37 cellular contexts compared by ENCODE assay signal in genomic region chr12:101267111-101267510, GRCh38. TPM values are rescaled to one million over a fixed set of nuclear protein-coding genes. Genes with fewer than 3 reads are reported as not detected.
"Had no signal": no experiment of that assay in that cellular context is flagged by ENCODE, and none has a peak within 500 bp of the region (broad histone marks: within the 10 kb centered on the region; RNA-seq: fewer than 3 reads in every experiment).

No MANE protein-coding gene starts in this region.

- ATAC-seq: activated naive CD4-positive, alpha-beta T cell treated with anti-CD3 and anti-CD28 coated beads, Interleukin-2, amount 50 U/mL, for 72 hours; activated naive CD8-positive, alpha-beta T cell treated with anti-CD3 and anti-CD28 coated beads, Interleukin-2, amount 50 U/mL, for 24 hours; activated T-cell treated with anti-CD3 and anti-CD28 coated beads, Interleukin-2, amount 50 U/mL, for 4 hours; activated T-cell treated with anti-CD3 and anti-CD28 coated beads, Interleukin-2, amount 50 U/mL, for 72 hours; activated T-helper 17 cell treated with anti-CD3 and anti-CD28 coated beads, Interleukin-2, amount 50 U/mL, for 72 hours; body of pancreas had no signal

- H3K9me3 ChIP-seq: adrenal gland, ascending aorta, body of pancreas, breast epithelium had no signal

- H3K27me3 ChIP-seq: ascending aorta, body of pancreas, brain microvascular endothelial cell, breast epithelium, cardiac muscle cell had no signal

- H3K4me1 ChIP-seq: adrenal gland, ascending aorta, body of pancreas, breast epithelium had no signal

- H3K36me3 ChIP-seq: adrenal gland, ascending aorta, brain microvascular endothelial cell, breast epithelium, cardiac muscle cell had no signal

- H3K4me3 ChIP-seq: adrenal gland, ascending aorta, body of pancreas, breast epithelium, cardiac muscle cell had no signal

- H3K27ac ChIP-seq: adrenal gland, ascending aorta, body of pancreas, brain microvascular endothelial cell, breast epithelium, cardiac muscle cell had no signal

- DNase-seq: activated effector memory CD4-positive, alpha-beta T cell treated with anti-CD3 and anti-CD28 coated beads, Interleukin-2, amount 50 U/mL, for 16 hours; activated effector memory CD4-positive, alpha-beta T cell treated with Interleukin-2 at 50 U/mL for 16 hours; activated gamma-delta T cell; activated gamma-delta T cell treated with Interleukin-2 at 50 U/mL for 16 hours; activated naive CD4-positive, alpha-beta T cell; activated naive CD4-positive, alpha-beta T cell treated with anti-CD3 and anti-CD28 coated beads for 36 hours; activated naive CD4-positive, alpha-beta T cell treated with anti-CD3 and anti-CD28 coated beads, Interleukin-2, amount 10 ng/mL, durations not matched to agents 7 days and 5 days; activated naive CD4-positive, alpha-beta T cell treated with anti-CD3 and anti-CD28 coated beads, Interleukin-2, amount 50 U/mL, for 16 hours; activated naive CD4-positive, alpha-beta T cell treated with Interleukin-2 at 50 U/mL for 16 hours; activated naive CD8-positive, alpha-beta T cell treated with anti-CD3 and anti-CD28 coated beads for 36 hours; activated naive CD8-positive, alpha-beta T cell treated with anti-CD3 and anti-CD28 coated beads, Interleukin-2, amount 10 ng/mL, durations not matched to agents 7 days and 5 days; activated naive CD8-positive, alpha-beta T cell treated with anti-CD3 and anti-CD28 coated beads, Interleukin-2, amount 50 U/mL, for 24 hours; activated T-cell treated with anti-CD3 and anti-CD28 coated beads, Interleukin-2, amount 50 U/mL, for 1 hour; activated T-cell treated with anti-CD3 and anti-CD28 coated beads, Interleukin-2, amount 50 U/mL, for 24 hours; activated T-cell treated with anti-CD3 and anti-CD28 coated beads, Interleukin-2, amount 50 U/mL, for 4 hours; activated T-cell treated with anti-CD3 and anti-CD28 coated beads, Interleukin-2, amount 50 U/mL, for 48 hours; activated T-cell treated with anti-CD3 and anti-CD28 coated beads, Interleukin-2, amount 50 U/mL, for 72 hours; adrenal gland; amniotic stem cell; amygdala; anterior cingulate cortex; aorta; body of pancreas; brain microvascular endothelial cell; caudate nucleus; central memory CD4-positive, alpha-beta T cell; cerebellar nuclear complex had no signal

RNA-seq across cellular contexts. Expression of gene SLC5A8, which starts 57.1 kb away (rescaled TPM):
- total RNA-seq: activated naive CD4-positive, alpha-beta T cell treated with anti-CD3 and anti-CD28 coated beads for 36 hours; activated naive CD4-positive, alpha-beta T cell treated with anti-CD3 and anti-CD28 coated beads, Interleukin-2, amount 50 U/mL, for 72 hours; activated naive CD8-positive, alpha-beta T cell treated with anti-CD3 and anti-CD28 coated beads for 36 hours; activated naive CD8-positive, alpha-beta T cell treated with anti-CD3 and anti-CD28 coated beads, Interleukin-2, amount 10 ng/mL, durations not matched to agents 7 days and 5 days; activated T-cell treated with anti-CD3 and anti-CD28 coated beads, Interleukin-2, amount 50 U/mL, for 4 hours; activated T-cell treated with anti-CD3 and anti-CD28 coated beads, Interleukin-2, amount 50 U/mL, for 72 hours; activated T-helper 1 cell treated with anti-CD3 and anti-CD28 coated beads, Interleukin-12 subunit alpha, Interleukin-12 subunit beta, Interleukin-2, Interleukin-4 antibody, amounts not matched to agents 30 ng/mL and 10 ng/mL and 1 ng/mL, durations not matched to agents 14 hours and 24 hours and 36 hours; activated T-helper 17 cell treated with anti-CD3 and anti-CD28 coated beads, Interleukin-2, amount 50 U/mL, for 72 hours; activated T-helper 2 cell treated with anti-CD3 and anti-CD28 coated beads, Interferon-gamma antibody, Interleukin-2, Interleukin-4, amounts not matched to agents 10 μg/mL and 5 μg/mL and 100 μg/mL, durations not matched to agents 14 hours and 24 hours and 36 hours; aorta; astrocyte; body of pancreas; cardiac muscle cell; cardiac septum; chondrocyte had no signal
- polyA plus RNA-seq: aorta, cardiac muscle cell had no signal
